9 cellular contexts compared by ENCODE assay signal in the genomic region with DNA sequence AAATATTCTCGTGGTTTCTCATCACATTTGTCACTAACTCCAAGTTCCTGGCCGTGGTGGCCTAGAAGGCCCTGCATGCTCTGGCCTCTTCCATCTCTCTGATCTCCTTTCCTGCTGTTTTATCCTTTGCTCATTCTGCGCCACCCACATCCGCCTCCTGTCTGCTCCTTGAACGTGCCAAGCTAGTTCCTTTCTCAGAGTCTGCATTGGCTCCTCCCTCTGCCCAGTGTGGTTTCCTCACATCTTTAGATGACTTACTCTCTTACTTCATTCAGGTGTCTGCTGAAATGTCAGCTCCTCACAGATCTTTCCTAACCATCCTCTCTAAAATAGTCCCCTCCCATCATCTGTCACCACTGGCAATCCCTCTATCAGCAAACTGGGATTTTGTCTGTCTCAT.
DNase-seq lines count a peak whose midpoint lies in the region; ATAC-seq and TF ChIP-seq lines count a peak whose summit lies in the region.
"Had no signal": no experiment of that assay in that cellular context is flagged by ENCODE, and none has a peak within 500 bp of the region (broad histone marks: within the 10 kb centered on the region; RNA-seq: fewer than 3 reads in every experiment).

No MANE protein-coding gene starts in this region.

- H3K27ac ChIP-seq in mesodermal cell (ENCODE audit: low read depth, low read length, severe bottlenecking) (peak overlapping the region; percentile 33), transverse colon (no peak overlapping the region)

- H3K9me3 ChIP-seq in mesodermal cell (ENCODE audit: control insufficient read depth, low read length) (no peaks in the 10 kb centered on the region), transverse colon (no peaks in the 10 kb centered on the region)

- no peaks in the 10 kb centered on the region for H3K36me3 Mint-ChIP-seq in activated T-helper 1 cell treated with anti-CD3 and anti-CD28 coated beads, Interleukin-12 subunit alpha, Interleukin-12 subunit beta, Interleukin-2, Interleukin-4 antibody, amounts not matched to agents 30 ng/mL and 10 ng/mL and 1 ng/mL, durations not matched to agents 14 hours and 24 hours and 36 hours (ENCODE audit: low read depth)
- H3K36me3 Mint-ChIP-seq: brain had no signal

- WGBS in mesodermal cell (ENCODE audit: insufficient coverage in 2 of 2), 2 experiments = 88 to 90% methylated on average over 5 of the region's 5 CpGs
- 63 to 77% methylated on average over 3 to 5 of the region's 5 CpGs for WGBS in transverse colon (ENCODE audit: low coverage in 1 of 2), 2 donors

- in situ Hi-C loops in transverse colon (cut with MboI; ENCODE audit: low pct_ligation_motif_present in 1 of 4, low pct_unique_long_range_greater_than_20kb in 1 of 4, low sequenced_read_pairs in 3 of 4) = no loop called here

- H3K9me3 Mint-ChIP-seq in activated T-helper 1 cell treated with anti-CD3 and anti-CD28 coated beads, Interleukin-12 subunit alpha, Interleukin-12 subunit beta, Interleukin-2, Interleukin-4 antibody, amounts not matched to agents 30 ng/mL and 10 ng/mL and 1 ng/mL, durations not matched to agents 14 hours and 24 hours and 36 hours = no peaks in the 10 kb centered on the region

- no peaks in the 10 kb centered on the region for H3K27me3 ChIP-seq in transverse colon

- TF ChIP-seq CTCF in transverse colon (IDR thresholded peaks at IDR 0.05) = no peak

- TF ChIP-seq POLR2A in transverse colon (IDR thresholded peaks at IDR 0.05) = no peak

- peak; percentile 69 for DNase-seq in GDM1 (lab: John Stamatoyannopoulos, UW)
- DNase-seq in MV-4-11 (lab: John Stamatoyannopoulos, UW) = peak; percentile 87
- DNase-seq in activated T-helper 1 cell treated with anti-CD3 and anti-CD28 coated beads, Interleukin-12 subunit alpha, Interleukin-12 subunit beta, Interleukin-2, Interleukin-4 antibody, amounts not matched to agents 30 ng/mL and 10 ng/mL and 1 ng/mL, durations not matched to agents 14 hours and 24 hours and 36 hours (ENCODE audit: low spot score) = peak; percentile 48
- DNase-seq in transverse colon = peak; percentile 56
- no peak for DNase-seq in hypothalamus (lab: John Stamatoyannopoulos, UW)
- DNase-seq in kidney tubule cell (ENCODE audit: low spot score) = no peak

- H3K36me3 ChIP-seq in mesodermal cell (ENCODE audit: control insufficient read depth, insufficient read depth, low read length) (no peaks in the 10 kb centered on the region), transverse colon (no peaks in the 10 kb centered on the region)

- TF ChIP-seq EP300 in transverse colon (IDR thresholded peaks at IDR 0.05; ENCODE audit: low read depth) = no peak

- H3K27ac Mint-ChIP-seq in activated T-helper 1 cell treated with anti-CD3 and anti-CD28 coated beads, Interleukin-12 subunit alpha, Interleukin-12 subunit beta, Interleukin-2, Interleukin-4 antibody, amounts not matched to agents 30 ng/mL and 10 ng/mL and 1 ng/mL, durations not matched to agents 14 hours and 24 hours and 36 hours = peak overlapping the region; percentile 27

- intact Hi-C loops in activated T-helper 1 cell treated with anti-CD3 and anti-CD28 coated beads, Interleukin-12 subunit alpha, Interleukin-12 subunit beta, Interleukin-2, Interleukin-4 antibody, amounts not matched to agents 30 ng/mL and 10 ng/mL and 1 ng/mL, durations not matched to agents 14 hours and 24 hours and 36 hours (cut with micrococcal nuclease) = loop anchor here (1.0 to 5.0 kb wide), 5 partner anchors 14 to 430 kb away; no protein-coding TSS in a partner anchor
- intact Hi-C loops in transverse colon (cut with DNase I; ENCODE audit: low total_unique reads) = no loop called here

- H3K4me3 ChIP-seq in mesodermal cell (ENCODE audit: extremely low read depth, insufficient read depth, low read length, poor library complexity, severe bottlenecking) = no peak overlapping the region
- no peak overlapping the region for H3K4me3 ChIP-seq in transverse colon

- peak overlapping the region; percentile 4 for H3K4me3 Mint-ChIP-seq in activated T-helper 1 cell treated with anti-CD3 and anti-CD28 coated beads, Interleukin-12 subunit alpha, Interleukin-12 subunit beta, Interleukin-2, Interleukin-4 antibody, amounts not matched to agents 30 ng/mL and 10 ng/mL and 1 ng/mL, durations not matched to agents 14 hours and 24 hours and 36 hours
- H3K4me3 Mint-ChIP-seq: brain had no signal

- H3K4me1 Mint-ChIP-seq in activated T-helper 1 cell treated with anti-CD3 and anti-CD28 coated beads, Interleukin-12 subunit alpha, Interleukin-12 subunit beta, Interleukin-2, Interleukin-4 antibody, amounts not matched to agents 30 ng/mL and 10 ng/mL and 1 ng/mL, durations not matched to agents 14 hours and 24 hours and 36 hours (ENCODE audit: low read depth) = peaks cover 20% of the 10 kb centered on the region

- H3K27me3 Mint-ChIP-seq in activated T-helper 1 cell treated with anti-CD3 and anti-CD28 coated beads, Interleukin-12 subunit alpha, Interleukin-12 subunit beta, Interleukin-2, Interleukin-4 antibody, amounts not matched to agents 30 ng/mL and 10 ng/mL and 1 ng/mL, durations not matched to agents 14 hours and 24 hours and 36 hours (ENCODE audit: insufficient read depth) = peaks cover 4% of the 10 kb centered on the region
- H3K27me3 Mint-ChIP-seq: brain had no signal

- H3K4me1 ChIP-seq in mesodermal cell (ENCODE audit: control insufficient read depth, insufficient read depth, low read length, poor library complexity, severe bottlenecking) (peaks cover 24% of the 10 kb centered on the region), transverse colon (peaks cover 0 to 14% (median 1%) of the 10 kb centered on the region in 4 donors)

- no peak for ATAC-seq in GM18858 (IDR thresholded peaks at IDR 0.05; ENCODE audit: unreplicated experiment)

Comparison
In these comparisons a context has a peak if more than half of its experiments do, and no peak if none do; other contexts are left out.
1. DNase-seq: peak in GDM1 (single experiment), MV-4-11 (single experiment), activated T-helper 1 cell treated with anti-CD3 and anti-CD28 coated beads, Interleukin-12 subunit alpha, Interleukin-12 subunit beta, Interleukin-2, Interleukin-4 antibody, amounts not matched to agents 30 ng/mL and 10 ng/mL and 1 ng/mL, durations not matched to agents 14 hours and 24 hours and 36 hours (single experiment) and transverse colon (single experiment); none in hypothalamus (0 of 51) and kidney tubule cell (single experiment).